Comparison of ENCODE assay signal across 12 cellular contexts in the genomic region with DNA sequence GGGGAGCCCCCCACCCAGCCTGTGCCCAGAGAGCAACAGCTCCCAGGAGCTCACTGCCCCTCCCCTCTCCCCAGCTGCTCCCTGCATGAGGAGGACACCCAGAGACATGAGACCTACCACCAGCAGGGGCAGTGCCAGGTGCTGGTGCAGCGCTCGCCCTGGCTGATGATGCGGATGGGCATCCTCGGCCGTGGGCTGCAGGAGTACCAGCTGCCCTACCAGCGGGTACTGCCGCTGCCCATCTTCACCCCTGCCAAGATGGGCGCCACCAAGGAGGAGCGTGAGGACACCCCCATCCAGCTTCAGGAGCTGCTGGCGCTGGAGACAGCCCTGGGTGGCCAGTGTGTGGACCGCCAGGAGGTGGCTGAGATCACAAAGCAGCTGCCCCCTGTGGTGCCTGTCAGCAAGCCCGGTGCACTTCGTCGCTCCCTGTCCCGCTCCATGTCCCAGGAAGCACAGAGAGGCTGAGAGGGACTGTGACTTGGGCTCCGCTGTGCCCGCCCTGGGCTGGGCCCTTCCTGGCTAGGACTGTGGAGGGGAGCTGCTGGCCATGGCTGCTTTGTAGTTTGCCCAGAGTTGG. TPM values are rescaled to one million over a fixed set of nuclear protein-coding genes. Genes with fewer than 3 reads are reported as not detected.
DNase-seq lines count a peak whose midpoint lies in the region; ATAC-seq and TF ChIP-seq lines count a peak whose summit lies in the region.
"Had no signal": no experiment of that assay in that cellular context is flagged by ENCODE, and none has a peak within 500 bp of the region (broad histone marks: within the 10 kb centered on the region; RNA-seq: fewer than 3 reads in every experiment).

No MANE protein-coding gene starts in this region.

- dilution Hi-C loops in IMR-90 (cut with HindIII; ENCODE audit: low sequenced_read_pairs, unreplicated experiment) = no loop called here

- BruUV-seq in IMR-90 (replicated peaks; lab: Mats Ljungman, UMichigan) = no TSS peak

- no peak overlapping the region for H3K56ac ChIP-seq in IMR-90 (ENCODE audit: extremely low read depth, insufficient read depth, low read length)

- POLR2A ChIA-PET in IMR-90 (lab: Charles Lee; ENCODE audit: unreplicated experiment) = no interaction called here

- H3K79me1 ChIP-seq in IMR-90 (ENCODE audit: low read depth in 1 of 2, low read length in 2 of 2) = no peaks in the 10 kb centered on the region

- H3K9me3 ChIP-seq in BE2C (no peaks in the 10 kb centered on the region), IMR-90 (ENCODE audit: control insufficient read depth, insufficient read depth, low read length) (no peaks in the 10 kb centered on the region), ascending aorta (no peaks in the 10 kb centered on the region)

- no peak overlapping the region for H2BK5ac ChIP-seq in IMR-90 (ENCODE audit: low read depth, low read length, poor library complexity, severe bottlenecking)

- peak; percentile 22; the same call in 1 of the 2 replicates for TF ChIP-seq CTCF in BE2C (IDR thresholded peaks at IDR 0.05; ENCODE audit: low read depth, low read length)
- no peak for TF ChIP-seq CTCF in IMR-90 (conservative IDR thresholded peaks at IDR 0.05; ENCODE audit: low read depth, low read length)
- TF ChIP-seq CTCF in ascending aorta (IDR thresholded peaks at IDR 0.05) = peak in 2 of 3 experiments; percentile 8 to 16
- no peak for TF ChIP-seq CTCF in endothelial cell (IDR thresholded peaks at IDR 0.05; ENCODE audit: unreplicated experiment)

- no peak overlapping the region for H3K4ac ChIP-seq in IMR-90 (ENCODE audit: low read depth, low read length)

- TF ChIP-seq POLR2A in IMR-90 (IDR thresholded peaks at IDR 0.05; ENCODE audit: low read depth, low read length) = no peak

- H2BK15ac ChIP-seq in IMR-90 (ENCODE audit: low read depth, low read length) = no peak overlapping the region

- peaks cover 23% of the 10 kb centered on the region for H3K36me3 Mint-ChIP-seq in activated T-cell treated with anti-CD3 and anti-CD28 coated beads, Interleukin-2, amount 50 U/mL, for 24 hours (ENCODE audit: low read depth)
- peaks cover 10% of the 10 kb centered on the region for H3K36me3 Mint-ChIP-seq in endothelial cell (ENCODE audit: low read depth, unreplicated experiment)

- H3K4me3 ChIP-seq in BE2C (ENCODE audit: low read depth, low read length) (no peak overlapping the region), IMR-90 (ENCODE audit: insufficient read depth, low read depth, low read length) (no peak overlapping the region), ascending aorta (peak overlapping the region in 1 of 2 donors; percentile 4)
- H3K4me3 ChIP-seq: skin epidermis had no signal

- no peak overlapping the region for H3K14ac ChIP-seq in IMR-90 (replicated peaks; ENCODE audit: low read depth, low read length)

- TF ChIP-seq RAD21 in IMR-90 (IDR thresholded peaks at IDR 0.05; ENCODE audit: low read length) = no peak

- no peak overlapping the region for H3K4me2 ChIP-seq in IMR-90 (ENCODE audit: low read depth, low read length)

- H2AK5ac ChIP-seq in IMR-90 (ENCODE audit: low read depth, low read length) = no peak overlapping the region

- H3K36me3 ChIP-seq in BE2C = peaks cover 5% of the 10 kb centered on the region; the same call in 1 of the 2 replicates
- peaks cover 15% of the 10 kb centered on the region for H3K36me3 ChIP-seq in IMR-90 (ENCODE audit: control insufficient read depth, insufficient read depth, low read length)
- peaks cover 0 to 6% of the 10 kb centered on the region in 2 donors for H3K36me3 ChIP-seq in ascending aorta

- H3K9me3 Mint-ChIP-seq in activated T-cell treated with anti-CD3 and anti-CD28 coated beads, Interleukin-2, amount 50 U/mL, for 24 hours = no peaks in the 10 kb centered on the region
- no peaks in the 10 kb centered on the region for H3K9me3 Mint-ChIP-seq in endothelial cell (ENCODE audit: unreplicated experiment)

- H4K8ac ChIP-seq in IMR-90 (ENCODE audit: low read depth in 2 of 2, low read length in 2 of 2) = no peak overlapping the region

- CTCF ChIA-PET in IMR-90 (lab: Yijun Ruan, JAX) = interaction anchor here (1.0 to 1.7 kb wide), 3 partner anchors 12 to 44 kb away, joined by 3 to 5 read pairs (median 4); no protein-coding TSS in a partner anchor

- no peak overlapping the region for H3K23ac ChIP-seq in IMR-90 (ENCODE audit: low read depth, low read length)

- H3K4me1 Mint-ChIP-seq in activated T-cell treated with anti-CD3 and anti-CD28 coated beads, Interleukin-2, amount 50 U/mL, for 24 hours (ENCODE audit: low read depth) = peaks cover 7% of the 10 kb centered on the region
- H3K4me1 Mint-ChIP-seq in endothelial cell (ENCODE audit: unreplicated experiment) = peaks cover 4% of the 10 kb centered on the region

- peaks cover 9% of the 10 kb centered on the region for H3K4me1 ChIP-seq in BE2C
- peaks cover 7% of the 10 kb centered on the region; the same call in 1 of the 2 replicates for H3K4me1 ChIP-seq in IMR-90 (ENCODE audit: control insufficient read depth, insufficient read depth, low read length)
- H3K4me1 ChIP-seq in ascending aorta = peaks cover 25 to 58% of the 10 kb centered on the region in 2 donors

- no peak overlapping the region for H3K27ac Mint-ChIP-seq in activated T-cell treated with anti-CD3 and anti-CD28 coated beads, Interleukin-2, amount 50 U/mL, for 24 hours
- no peak overlapping the region for H3K27ac Mint-ChIP-seq in endothelial cell (ENCODE audit: unreplicated experiment)

- DNase-seq in BE2C (peak; percentile 46), IMR-90 (no peak), ascending aorta (ENCODE audit: low spot score in 2 of 2) (no peak), medulla oblongata (ENCODE audit: extremely low spot score) (peak; percentile 43), endothelial cell (ENCODE audit: low spot score) (no peak)
- no peak for DNase-seq in activated T-cell treated with anti-CD3 and anti-CD28 coated beads, Interleukin-2, amount 50 U/mL, for 24 hours
- no peak for DNase-seq in activated T-cell treated with anti-CD3 and anti-CD28 coated beads, Interleukin-2, amount 50 U/mL, for 48 hours
- DNase-seq: activated naive CD4-positive, alpha-beta T cell treated with anti-CD3 and anti-CD28 coated beads, Interleukin-2, amount 50 U/mL, for 16 hours; glutamatergic neuron; SIG-M5 had no signal

- peaks cover 35% of the 10 kb centered on the region for H3K27me3 Mint-ChIP-seq in activated T-cell treated with anti-CD3 and anti-CD28 coated beads, Interleukin-2, amount 50 U/mL, for 24 hours
- H3K27me3 Mint-ChIP-seq in endothelial cell (ENCODE audit: unreplicated experiment) = peaks cover 24% of the 10 kb centered on the region

- H3K9me1 ChIP-seq in IMR-90 (ENCODE audit: insufficient read depth, low read length) = no peaks in the 10 kb centered on the region

- no peak overlapping the region for H4K91ac ChIP-seq in IMR-90 (ENCODE audit: insufficient read depth, low read depth, low read length)

- intact Hi-C loops in IMR-90 (cut with micrococcal nuclease) (no loop called here), ascending aorta (cut with DNase I) (loop anchor here (2.0 to 5.0 kb wide), 2 partner anchors 31 to 67 kb away; a partner anchor contains a TSS)

- no peak overlapping the region for H4K5ac ChIP-seq in IMR-90 (ENCODE audit: low read depth, low read length)

- in situ Hi-C loops in IMR-90 (cut with MboI; ENCODE audit: low sequenced_read_pairs) = no loop called here

- H3K4me3 Mint-ChIP-seq in activated T-cell treated with anti-CD3 and anti-CD28 coated beads, Interleukin-2, amount 50 U/mL, for 24 hours = no peak overlapping the region
- no peak overlapping the region for H3K4me3 Mint-ChIP-seq in endothelial cell (ENCODE audit: unreplicated experiment)

- H2AFZ ChIP-seq in IMR-90 (replicated peaks; ENCODE audit: low read length, poor library complexity) = no peak overlapping the region

- H2BK120ac ChIP-seq in IMR-90 (ENCODE audit: low read depth, low read length) = no peak overlapping the region

- H3K27ac ChIP-seq in IMR-90 (ENCODE audit: insufficient read depth, low read length) (no peak overlapping the region), ascending aorta (peak overlapping the region; percentile 68 to 74)
- H3K27ac ChIP-seq: skin epidermis had no signal

- H3K18ac ChIP-seq in IMR-90 (ENCODE audit: low read depth, low read length) = no peak overlapping the region

- ATAC-seq in IMR-90 (ENCODE audit: low read depth) = no peak
- ATAC-seq in HG02973 (IDR thresholded peaks at IDR 0.05; ENCODE audit: unreplicated experiment) = no peak

- no peaks in the 10 kb centered on the region; the same call in none of the 2 replicates for H4K20me1 ChIP-seq in IMR-90 (ENCODE audit: insufficient read depth, low read length)

- H3K9ac ChIP-seq in IMR-90 (ENCODE audit: low read depth, low read length) = no peak overlapping the region

- H3K27me3 ChIP-seq in BE2C (peaks cover 15% of the 10 kb centered on the region; the same call in 1 of the 2 replicates), IMR-90 (ENCODE audit: control insufficient read depth, insufficient read depth, low read length) (peaks cover 29% of the 10 kb centered on the region), ascending aorta (no peaks in the 10 kb centered on the region)

- 64% methylated on average over 9 of the region's 17 CpGs; no CpG with 5 or more reads in 1 of the 2 experiments for WGBS in IMR-90 (ENCODE audit: extremely low coverage in 2 of 2, insufficient read length in 1 of 2), 2 experiments

- peak overlapping the region; percentile 24 for H2AK9ac ChIP-seq in IMR-90 (replicated peaks; ENCODE audit: low read depth, low read length, poor library complexity)

- H2BK20ac ChIP-seq in IMR-90 (ENCODE audit: low read depth, low read length) = no peak overlapping the region

RNA-seq across cellular contexts. Expression of a gene that starts 0.6 kb away (rescaled TPM):
- polyA plus RNA-seq in BE2C (2012; ENCODE audit: insufficient read depth, insufficient read length, low read depth) = 4.4 TPM
- total RNA-seq in IMR-90 (2012; rRNA removed) (under 0.01 TPM in 2 replicates), ascending aorta (not detected), endothelial cell (ENCODE audit: unreplicated experiment) (1.2 TPM)
- 0.21 and 0.26 TPM in 2 replicates for polyA plus RNA-seq in IMR-90 (2012; rRNA removed)
- 0.03 and 0.09 TPM in 2 replicates for polyA plus RNA-seq in IMR-90 (2012; cell fraction: cytosol; rRNA removed)
- 1.2 and 3.2 TPM in 2 replicates for polyA plus RNA-seq in IMR-90 (2012; cell fraction: nucleus; rRNA removed; ENCODE audit: low replicate concordance)

RNA-seq across cellular contexts. Expression of a gene that starts 2.5 kb away (rescaled TPM):
- polyA plus RNA-seq in BE2C (2012; ENCODE audit: insufficient read depth, insufficient read length, low read depth) = 2.8 TPM
- not detected in 2 replicates for total RNA-seq in IMR-90 (2012; rRNA removed)
- not detected in 2 replicates for polyA plus RNA-seq in IMR-90 (2012; rRNA removed)
- polyA plus RNA-seq in IMR-90 (2012; cell fraction: cytosol; rRNA removed) = 0.08 TPM in 1 of 2 replicates, not detected in the other
- not detected in 2 replicates for polyA plus RNA-seq in IMR-90 (2012; cell fraction: nucleus; rRNA removed; ENCODE audit: low replicate concordance)
- 5.1 TPM for total RNA-seq in ascending aorta
- not detected for total RNA-seq in endothelial cell (ENCODE audit: unreplicated experiment)

RNA-seq across cellular contexts. Expression of a gene that starts 22.1 kb away (rescaled TPM):
- polyA plus RNA-seq in BE2C (2012; ENCODE audit: insufficient read depth, insufficient read length, low read depth) = 30.5 TPM
- total RNA-seq in IMR-90 (2012; rRNA removed) (3.6 and 4.3 TPM in 2 replicates), ascending aorta (29.5 TPM), endothelial cell (ENCODE audit: unreplicated experiment) (11.2 TPM)
- 9.8 and 10.4 TPM in 2 replicates for polyA plus RNA-seq in IMR-90 (2012; rRNA removed)
- polyA plus RNA-seq in IMR-90 (2012; cell fraction: cytosol; rRNA removed) = 7.2 and 13.5 TPM in 2 replicates
- 40.4 and 52.8 TPM in 2 replicates for polyA plus RNA-seq in IMR-90 (2012; cell fraction: nucleus; rRNA removed; ENCODE audit: low replicate concordance)

RNA-seq across cellular contexts. Expression of a gene that starts 28.8 kb away (rescaled TPM):
- polyA plus RNA-seq in BE2C (2012; ENCODE audit: insufficient read depth, insufficient read length, low read depth) = 136 TPM
- total RNA-seq in IMR-90 (2012; rRNA removed) (8.1 and 8.6 TPM in 2 replicates), ascending aorta (87.6 TPM), endothelial cell (ENCODE audit: unreplicated experiment) (77.7 TPM)
- 50.4 and 69.2 TPM in 2 replicates for polyA plus RNA-seq in IMR-90 (2012; rRNA removed)
- 35.4 and 66.2 TPM in 2 replicates for polyA plus RNA-seq in IMR-90 (2012; cell fraction: cytosol; rRNA removed)
- 141 and 452 TPM in 2 replicates for polyA plus RNA-seq in IMR-90 (2012; cell fraction: nucleus; rRNA removed; ENCODE audit: low replicate concordance)

RNA-seq across cellular contexts. Expression of a gene that starts 34.1 kb away (rescaled TPM):
- 2.5 TPM for polyA plus RNA-seq in BE2C (2012; ENCODE audit: insufficient read depth, insufficient read length, low read depth)
- total RNA-seq in IMR-90 (2012; rRNA removed) = 26.1 and 28.7 TPM in 2 replicates
- polyA plus RNA-seq in IMR-90 (2012; rRNA removed) = 33.3 and 34.6 TPM in 2 replicates
- polyA plus RNA-seq in IMR-90 (2012; cell fraction: cytosol; rRNA removed) = 26.4 and 33.2 TPM in 2 replicates
- 34.2 and 69.9 TPM in 2 replicates for polyA plus RNA-seq in IMR-90 (2012; cell fraction: nucleus; rRNA removed; ENCODE audit: low replicate concordance)
- total RNA-seq in ascending aorta = 124 TPM
- total RNA-seq in endothelial cell (ENCODE audit: unreplicated experiment) = 49.0 TPM

Comparison
In these comparisons a context has a peak if more than half of its experiments do, and no peak if none do; other contexts are left out.
1. DNase-seq: peak in BE2C (single experiment) and medulla oblongata (single experiment); none in IMR-90 (single experiment), ascending aorta (0 of 2), activated T-cell treated with anti-CD3 and anti-CD28 coated beads, Interleukin-2, amount 50 U/mL, for 24 hours (single experiment), endothelial cell (single experiment) and activated T-cell treated with anti-CD3 and anti-CD28 coated beads, Interleukin-2, amount 50 U/mL, for 48 hours (0 of 2).
2. CTCF ChIP-seq: peak in BE2C (single experiment) and ascending aorta (2 of 3); none in IMR-90 (single experiment) and endothelial cell (single experiment).